8 cellular contexts compared by ENCODE assay signal in the genomic region with DNA sequence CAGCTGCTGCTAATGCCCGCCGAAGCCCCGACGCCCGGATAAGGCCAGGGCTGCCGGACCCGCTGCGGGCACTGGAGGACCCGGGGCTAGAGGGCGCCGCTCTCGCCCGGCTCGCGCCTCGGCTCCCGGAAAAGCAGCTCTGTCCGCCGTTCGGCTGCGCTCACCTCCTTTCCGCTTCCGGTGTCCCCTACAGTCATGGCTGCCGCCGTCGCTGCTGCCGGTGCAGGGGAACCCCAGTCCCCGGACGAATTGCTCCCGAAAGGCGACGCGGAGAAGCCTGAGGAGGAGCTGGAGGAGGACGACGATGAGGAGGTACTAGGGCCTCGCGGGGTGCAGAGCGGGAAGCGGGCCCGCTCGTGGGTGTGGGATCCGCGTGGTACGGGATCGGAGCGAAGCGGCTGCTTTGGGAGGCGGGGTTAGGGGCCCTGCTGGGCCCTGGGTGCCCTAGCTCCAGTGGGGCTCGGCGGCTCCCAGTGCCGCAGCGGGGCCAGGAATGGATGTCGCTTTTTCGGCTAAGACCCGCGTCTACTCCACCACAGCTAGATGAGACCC. TPM values are rescaled to one million over a fixed set of nuclear protein-coding genes. Genes with fewer than 3 reads are reported as not detected.
DNase-seq lines count a peak whose midpoint lies in the region; ATAC-seq lines count a peak whose summit lies in the region.

Gene TOMM22 (plus strand): TSS at position 174 of the 552 bp plus-strand sequence. CDS start 22 bp downstream, at position 196.

- H3K4me1 ChIP-seq in mesenchymal stem cell (ENCODE audit: control insufficient read depth, insufficient read depth, low read depth, low read length), result peaks cover 8% of the 10 kb centered on the region

- H2BK120ac ChIP-seq in mesenchymal stem cell (ENCODE audit: low read depth, low read length), result no peak within 1 kb of the TSS

- H3K36me3 Mint-ChIP-seq in effector memory CD8-positive, alpha-beta T cell (ENCODE audit: insufficient read depth), result peaks cover 43% of the 10 kb centered on the region

- H3K9me3 ChIP-seq in mesenchymal stem cell (ENCODE audit: control insufficient read depth, low read length), result no peaks in the 10 kb centered on the region

- ATAC-seq in GM19455 (IDR thresholded peaks at IDR 0.05; ENCODE audit: unreplicated experiment), result peak; percentile 88
- peak; percentile 97 for ATAC-seq in effector memory CD8-positive, alpha-beta T cell (replicated peaks)

- H2BK12ac ChIP-seq in mesenchymal stem cell (ENCODE audit: low read length in 2 of 2), result no peak within 1 kb of the TSS

- no peak within 1 kb of the TSS for H3K23ac ChIP-seq in mesenchymal stem cell (ENCODE audit: low read length in 2 of 2)

- H3K4me3 Mint-ChIP-seq in effector memory CD8-positive, alpha-beta T cell, result peak within 1 kb of the TSS; percentile 92 to 94

- H3K27ac Mint-ChIP-seq in effector memory CD8-positive, alpha-beta T cell, result peak within 1 kb of the TSS; percentile 95 to 98

- H3K4me3 ChIP-seq in mesenchymal stem cell (ENCODE audit: insufficient read depth in 1 of 2, low read depth in 1 of 2, low read length in 2 of 2), result peak within 1 kb of the TSS; percentile 88 to 99

- peak within 1 kb of the TSS; percentile 24 for H3K27ac ChIP-seq in mesenchymal stem cell (ENCODE audit: low read length, poor library complexity, severe bottlenecking)

- H3K9me3 Mint-ChIP-seq in effector memory CD8-positive, alpha-beta T cell, result no peaks in the 10 kb centered on the region

- H4K91ac ChIP-seq in mesenchymal stem cell (ENCODE audit: low read length), result peak within 1 kb of the TSS; percentile 89

- H4K8ac ChIP-seq in mesenchymal stem cell (ENCODE audit: low read length), result peak within 1 kb of the TSS; percentile 100

- no peak within 1 kb of the TSS for H3K14ac ChIP-seq in mesenchymal stem cell (ENCODE audit: low read length in 2 of 2)

- CTCF ChIA-PET in activated CD8-positive, alpha-beta memory T cell treated with anti-CD3 and anti-CD28 coated beads for 36 hours (lab: Charles Lee), result interaction anchor here (0.6 to 2.6 kb wide), 18 partner anchors 8 to 629 kb away, joined by 3 to 17 read pairs (median 4); partner anchors contain the start of genes CBY1 and FAM227A

- peak within 1 kb of the TSS; percentile 96 for H3K9ac ChIP-seq in mesenchymal stem cell (ENCODE audit: low read length)

- H3K18ac ChIP-seq in mesenchymal stem cell (ENCODE audit: low read depth in 1 of 2, low read length in 2 of 2), result peak within 1 kb of the TSS; percentile 62 to 95

- no peak within 1 kb of the TSS for H2AK5ac ChIP-seq in mesenchymal stem cell (ENCODE audit: low read length, severe bottlenecking)

- POLR2A ChIA-PET in activated CD8-positive, alpha-beta memory T cell treated with anti-CD3 and anti-CD28 coated beads for 36 hours (lab: Charles Lee), result interaction anchor here (0.6 to 2.3 kb wide), 7 partner anchors 10 to 111 kb away, joined by 3 to 9 read pairs (median 7); partner anchors contain the start of genes GTPBP1 and JOSD1

- H2BK15ac ChIP-seq in mesenchymal stem cell (ENCODE audit: low read depth, poor library complexity, severe bottlenecking), result no peak within 1 kb of the TSS

- WGBS in mesenchymal stem cell, result under 1% methylated on average over 56 of the region's 56 CpGs

- H2AFZ ChIP-seq in mesenchymal stem cell (ENCODE audit: low read depth, low read length), result peak within 1 kb of the TSS; percentile 90

- peak within 1 kb of the TSS; percentile 97 for H3K4me2 ChIP-seq in mesenchymal stem cell (ENCODE audit: low read length, poor library complexity, severe bottlenecking)

- no peak within 1 kb of the TSS for H2BK5ac ChIP-seq in mesenchymal stem cell (ENCODE audit: low read depth, low read length, poor library complexity, severe bottlenecking)

- DNase-seq in CMK (ENCODE audit: low read depth) (peak; percentile 61), HPDE6-E6E7 (ENCODE audit: extremely low spot score) (peak; percentile 90), NOMO-1 (lab: John Stamatoyannopoulos, UW; ENCODE audit: unreplicated experiment in 2 of 2) (peak; percentile 86 to 93), mesenchymal stem cell (peak; percentile 92)
- peak; percentile 73 to 79 (median 77) for DNase-seq in effector memory CD8-positive, alpha-beta T cell
- peak; percentile 69 for DNase-seq in stimulated activated CD8-positive, alpha-beta memory T cell treated with anti-CD3 and anti-CD28 coated beads, Interleukin-15, amount 100 ng/mL, for 1 hour (ENCODE audit: low read depth)

- no peaks in the 10 kb centered on the region for H3K27me3 ChIP-seq in mesenchymal stem cell (ENCODE audit: control insufficient read depth in 1 of 2, insufficient read depth in 1 of 2, low read length in 2 of 2)

- H3K27me3 Mint-ChIP-seq in effector memory CD8-positive, alpha-beta T cell, result no peaks in the 10 kb centered on the region

- H3K4me1 Mint-ChIP-seq in effector memory CD8-positive, alpha-beta T cell (ENCODE audit: low read depth in 2 of 2), result peaks cover 13 to 16% of the 10 kb centered on the region in 2 donors

- H3K79me1 ChIP-seq in mesenchymal stem cell (replicated peaks; ENCODE audit: low read length, poor library complexity, severe bottlenecking), result peaks cover 32% of the 10 kb centered on the region

- H3K4ac ChIP-seq in mesenchymal stem cell (ENCODE audit: low read depth in 1 of 2, low read length in 2 of 2), result peak within 1 kb of the TSS; percentile 54 to 69

- peaks cover 31 to 38% of the 10 kb centered on the region in 2 experiments for H3K36me3 ChIP-seq in mesenchymal stem cell (ENCODE audit: control insufficient read depth in 1 of 2, insufficient read depth in 2 of 2, low read depth in 1 of 2, low read length in 2 of 2)

RNA-seq across cellular contexts. Expression of gene TOMM22, which starts in this region (rescaled TPM):
- total RNA-seq in activated CD8-positive, alpha-beta memory T cell treated with anti-CD3 and anti-CD28 coated beads for 36 hours, result 100 to 1,000 TPM; 192 to 195 TPM
- 43.9 TPM for polyA plus RNA-seq in mesenchymal stem cell (2013, experiment 1 of 2)
- 43.6 TPM for polyA plus RNA-seq in mesenchymal stem cell (2013, experiment 2 of 2)

Comparison
In these comparisons a context has a peak if more than half of its experiments do, and no peak if none do; other contexts are left out.
1. Peak in every context shown above with its lines: DNase-seq, ATAC-seq, H3K4me3 ChIP-seq and H3K27ac ChIP-seq.